Comparison of ENCODE assay signal across 8 cellular contexts in the genomic region with DNA sequence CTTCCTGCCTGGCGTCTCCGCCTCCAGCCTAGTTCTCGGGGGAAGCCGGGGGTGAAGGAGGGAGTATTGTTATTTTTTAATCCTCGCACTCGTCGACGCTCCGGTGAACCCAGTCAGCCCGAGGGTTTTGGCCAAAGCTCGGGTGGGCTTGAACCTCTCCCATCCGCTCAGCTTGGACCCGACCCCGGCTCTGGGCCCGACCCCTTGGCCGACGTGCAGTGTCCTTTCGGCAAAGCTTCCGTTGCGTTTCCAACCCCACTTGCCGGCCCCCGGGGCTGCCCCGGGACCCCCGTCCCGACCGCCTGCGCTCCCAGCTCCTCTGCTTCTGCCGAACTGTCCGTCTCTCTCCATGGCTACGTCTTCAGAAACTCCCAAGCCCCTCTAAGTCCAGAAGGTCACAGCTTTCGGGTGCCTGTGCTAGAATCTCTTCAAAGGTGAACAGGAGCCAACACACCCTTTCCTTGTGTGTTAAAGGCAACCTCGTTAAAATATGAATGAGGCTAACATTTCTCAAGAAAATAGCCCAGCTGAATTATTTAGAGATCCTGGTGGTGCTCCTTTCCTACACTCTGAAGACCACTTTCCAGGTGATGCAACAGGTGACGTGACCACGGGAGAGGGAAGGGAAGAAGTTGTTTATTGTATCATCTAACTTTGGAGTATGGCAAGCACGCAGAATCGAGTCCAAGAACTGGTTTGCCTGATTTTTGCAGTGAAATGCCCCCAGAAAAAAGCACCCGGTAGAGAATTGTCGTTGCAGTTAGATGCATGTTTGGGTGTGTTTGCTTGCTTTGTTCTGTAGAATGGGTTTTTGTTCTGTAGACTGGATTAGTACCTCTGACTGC. TPM values are rescaled to one million over a fixed set of nuclear protein-coding genes. Genes with fewer than 3 reads are reported as not detected.
DNase-seq lines count a peak whose midpoint lies in the region; ATAC-seq and TF ChIP-seq lines count a peak whose summit lies in the region.

No MANE protein-coding gene starts in this region.

- intact Hi-C loops in ovary (cut with DNase I) = loop anchor here in 1 of 4 donors (10.0 kb wide), 1 partner anchor 211 kb away; a partner anchor contains a TSS

- H3K9me2 ChIP-seq in OCI-LY1 (ENCODE audit: low read depth, low read length) = no peaks in the 10 kb centered on the region

- no peak for TF ChIP-seq EP300 in ovary (IDR thresholded peaks at IDR 0.05)

- no peak for TF ChIP-seq CTCF in OCI-LY1 (IDR thresholded peaks at IDR 0.05; ENCODE audit: low read length)
- TF ChIP-seq CTCF in epithelial cell of proximal tubule (conservative IDR thresholded peaks at IDR 0.05; ENCODE audit: low read depth, low read length) = no peak
- no peak for TF ChIP-seq CTCF in ovary (IDR thresholded peaks at IDR 0.05)

- H3K4me2 ChIP-seq in OCI-LY1 (ENCODE audit: low read length) = peak overlapping the region; percentile 74

- peaks cover 48% of the 10 kb centered on the region for H3K4me1 ChIP-seq in OCI-LY1 (ENCODE audit: insufficient read depth, low read length, severe bottlenecking)
- peaks cover 2% of the 10 kb centered on the region for H3K4me1 ChIP-seq in ovary (ENCODE audit: insufficient read depth)

- H3K27me3 ChIP-seq in OCI-LY1 (ENCODE audit: insufficient read depth, low read length) (no peaks in the 10 kb centered on the region), ovary (no peaks in the 10 kb centered on the region)

- peak overlapping the region; percentile 89 for H3K9ac ChIP-seq in OCI-LY1 (ENCODE audit: low read length)

- WGBS in ovary, 3 donors = 0 to 1% (median 1%) methylated on average over 35 to 38 of the region's 38 CpGs

- no peak for ATAC-seq in HG03097 (IDR thresholded peaks at IDR 0.05; ENCODE audit: low FRiP score, unreplicated experiment)
- ATAC-seq in HG02642 (IDR thresholded peaks at IDR 0.05; ENCODE audit: poor library complexity, unreplicated experiment) = no peak

- H3K4me3 ChIP-seq in OCI-LY1 (ENCODE audit: low read depth, low read length, poor library complexity, severe bottlenecking) (peak overlapping the region; percentile 84), epithelial cell of proximal tubule (ENCODE audit: low read depth, low read length) (peak overlapping the region; percentile 90), ovary (peak overlapping the region; percentile 82)

- DNase-seq in NCI-H82 (lab: John Stamatoyannopoulos, UW) (peak; percentile 68), NCI-H82 treated with DMSO at 0.1 percent for 48 hours (lab: John Stamatoyannopoulos, UW; ENCODE audit: unreplicated experiment) (no peak), epithelial cell of proximal tubule (ENCODE audit: low read depth) (no peak), ovary (peak in 1 of 5 donors; percentile 67)
- no peak for DNase-seq in activated T-cell treated with anti-CD3 and anti-CD28 coated beads, Interleukin-2, amount 50 U/mL, for 1 hour

- H3K79me2 ChIP-seq in OCI-LY1 (ENCODE audit: insufficient read depth, low read length) = peaks cover 53% of the 10 kb centered on the region

- H4K20me1 ChIP-seq in OCI-LY1 (ENCODE audit: insufficient read depth, low read length) = no peaks in the 10 kb centered on the region

- no peak overlapping the region for H2AFZ ChIP-seq in OCI-LY1 (ENCODE audit: low read length)

- no peak for TF ChIP-seq POLR2A in ovary (IDR thresholded peaks at IDR 0.05)

- peaks cover 38% of the 10 kb centered on the region for H3K36me3 ChIP-seq in OCI-LY1 (ENCODE audit: insufficient read depth, low read length)
- no peaks in the 10 kb centered on the region for H3K36me3 ChIP-seq in ovary

- H3K9me3 ChIP-seq in OCI-LY1 (ENCODE audit: low read length) (no peaks in the 10 kb centered on the region), ovary (no peaks in the 10 kb centered on the region)

- H3K27ac ChIP-seq in OCI-LY1 (ENCODE audit: low read depth, low read length, poor library complexity, severe bottlenecking) = peak overlapping the region; percentile 70
- peak overlapping the region; percentile 79 to 85 for H3K27ac ChIP-seq in ovary

- no peaks in the 10 kb centered on the region for H3F3A ChIP-seq in OCI-LY1 (ENCODE audit: insufficient read depth, low read length)

RNA-seq across cellular contexts. Expression of a gene that starts 0.7 kb away (rescaled TPM):
- total RNA-seq in epithelial cell of proximal tubule (32.2 and 40.4 TPM in 2 replicates), ovary (10 to 100 TPM; 20.4 to 33.4 (median 23.4) TPM)
- 10 to 100 TPM; 12.5 to 29.0 TPM for polyA plus RNA-seq in ovary
